In the genomic region with DNA sequence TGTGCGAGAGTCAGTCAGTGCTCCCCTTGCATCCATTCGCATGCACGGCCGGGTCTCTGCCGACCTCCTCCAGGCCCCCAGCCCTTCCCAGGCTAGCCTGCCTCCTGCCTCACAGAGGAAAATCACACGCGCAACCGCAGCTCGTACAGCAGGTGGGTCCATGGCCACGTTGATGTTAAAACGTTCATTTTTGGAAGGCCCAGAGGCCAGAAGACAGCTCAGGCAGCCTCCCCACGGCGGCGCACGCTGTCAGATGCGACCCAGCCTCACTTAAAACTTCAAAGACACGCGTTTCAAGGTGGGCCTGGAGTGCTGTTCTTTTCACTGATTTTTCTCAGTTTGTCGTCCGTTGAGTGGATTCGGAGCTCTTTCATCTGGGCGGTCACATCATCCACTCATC, we compare ENCODE assay signal across 25 cellular contexts.
"Had no signal": no experiment of that assay in that cellular context is flagged by ENCODE, and none has a peak within 500 bp of the region (broad histone marks: within the 10 kb centered on the region; RNA-seq: fewer than 3 reads in every experiment).

No MANE protein-coding gene starts in this region.

- H3K4me3 ChIP-seq: stomach, suprapubic skin, testis, thoracic aorta, thyroid gland, tibial artery, tibial nerve, transverse colon, upper lobe of left lung, upper lobe of right lung, uterus had no signal

- H3K4me1 ChIP-seq: stomach, suprapubic skin, testis, thyroid gland, tibial artery, tibial nerve, transverse colon, upper lobe of left lung, upper lobe of right lung, uterus had no signal

- H3K27me3 ChIP-seq: stomach, testis, thyroid gland, tibial artery, tibial nerve, transverse colon, upper lobe of left lung, uterus had no signal

- H3K27ac ChIP-seq: stomach, suprapubic skin, testis, thoracic aorta, thyroid gland, tibial artery, tibial nerve, transverse colon, upper lobe of left lung, upper lobe of right lung, uterus had no signal

- ATAC-seq: stimulated activated effector memory CD8-positive, alpha-beta T cell treated with anti-CD3 and anti-CD28 coated beads, Interleukin-12 subunit alpha, Interleukin-12 subunit beta, amount 100 ng/mL, for 72 hours; stimulated activated memory B cell treated with anti-CD40 and anti-IgM and Interleukin-4, amounts not matched to agents 10 μg/mL and 1 μg/mL and 100 μg/mL, for 72 hours; stimulated activated naive B cell treated with anti-CD40 and anti-IgM and Interleukin-4, amounts not matched to agents 10 μg/mL and 1 μg/mL and 100 μg/mL, for 72 hours; stimulated activated naive CD8-positive, alpha-beta T cell treated with anti-CD3 and anti-CD28 coated beads, Interleukin-15, amount 100 ng/mL, for 72 hours; stimulated activated naive CD8-positive, alpha-beta T cell treated with anti-CD3 and anti-CD28 coated beads, Interleukin-15, Interleukin-2, amounts not matched to agents 100 U/mL and 50 U/mL, for 24 hours; upper lobe of right lung had no signal

- DNase-seq: stimulated activated CD4-positive, alpha-beta T cell treated with anti-CD3 and anti-CD28 coated beads, Interleukin-2, amount 100 ng/mL, for 48 hours; stimulated activated CD4-positive, alpha-beta T cell treated with anti-CD3 and anti-CD28 coated beads, Interleukin-4, amount 100 ng/mL, for 1 hour; stimulated activated CD4-positive, alpha-beta T cell treated with anti-CD3 and anti-CD28 coated beads, Interleukin-4, amount 100 ng/mL, for 24 hours; stimulated activated CD4-positive, alpha-beta T cell treated with anti-CD3 and anti-CD28 coated beads, Interleukin-4, amount 100 ng/mL, for 4 hours; stimulated activated CD8-positive, alpha-beta memory T cell treated with anti-CD3 and anti-CD28 coated beads, Interleukin-4, amount 100 ng/mL, for 48 hours; stimulated activated naive B cell treated with anti-CD40 and anti-IgM and Interleukin-4, amounts not matched to agents 10 μg/mL and 1 μg/mL and 100 μg/mL, for 72 hours; stimulated activated naive CD4-positive, alpha-beta T cell; stimulated activated naive CD4-positive, alpha-beta T cell treated with Interleukin-2 at 50 U/mL for 16 hours; stimulated activated naive CD8-positive, alpha-beta T cell treated with anti-CD3 and anti-CD28 coated beads, Interleukin-15, amount 100 ng/mL, for 72 hours; stimulated activated naive CD8-positive, alpha-beta T cell treated with anti-CD3 and anti-CD28 coated beads, Interleukin-15, Interleukin-2, amounts not matched to agents 100 U/mL and 50 U/mL, for 24 hours; stomach; substantia nigra; testis; thyroid gland; tibial artery; transverse colon; trophoblast cell; upper lobe of left lung; upper lobe of right lung; uterus had no signal

- H3K9me3 ChIP-seq: stomach, suprapubic skin, testis, thoracic aorta, thyroid gland, tibial artery, transverse colon, upper lobe of left lung, upper lobe of right lung, uterus had no signal

- H3K36me3 ChIP-seq: stomach, suprapubic skin, thoracic aorta, thyroid gland, tibial artery, tibial nerve, transverse colon, upper lobe of left lung, upper lobe of right lung, uterus had no signal
